Comparison of ENCODE assay signal across 1 cellular context in the genomic region with DNA sequence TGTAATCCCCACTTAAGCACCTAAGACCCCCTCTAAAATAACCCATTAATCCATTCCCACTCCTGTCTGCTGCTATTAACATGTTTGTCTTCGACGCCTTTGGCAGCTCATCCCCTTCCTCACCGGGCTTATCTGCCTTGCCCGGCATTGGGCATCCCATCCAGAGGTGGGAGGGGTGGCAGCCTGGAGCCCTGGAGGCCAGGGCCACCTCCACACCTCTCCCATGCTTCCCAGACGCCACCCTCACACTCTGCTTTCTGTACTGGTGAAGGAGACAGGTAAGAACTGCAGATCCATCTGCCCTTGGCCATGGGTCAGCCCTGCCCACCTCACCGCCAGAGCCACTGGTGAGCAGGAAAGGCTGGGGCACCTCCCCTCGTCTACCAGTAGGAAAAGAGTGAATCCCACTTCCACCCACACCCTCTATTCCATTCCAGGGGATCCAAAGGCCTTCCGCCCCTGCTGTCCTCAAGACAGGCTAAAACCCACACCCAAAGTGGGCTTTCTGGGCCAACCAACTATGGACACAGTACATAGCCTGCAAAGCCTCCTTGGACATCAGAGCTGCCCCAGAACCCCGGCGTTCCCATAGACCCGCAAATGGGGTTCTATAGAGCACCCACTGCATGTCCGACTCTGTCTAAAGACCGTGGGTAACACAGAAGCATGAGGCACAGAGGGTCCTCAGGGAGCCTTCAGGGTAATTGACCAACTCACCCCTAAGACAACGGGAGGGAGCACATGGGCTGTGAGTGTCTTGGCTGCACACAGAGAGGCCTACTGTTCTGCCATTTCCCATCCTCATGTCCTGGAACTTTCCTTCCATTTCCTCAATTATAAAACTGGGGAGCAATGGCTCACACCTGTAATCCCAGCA.
TF ChIP-seq lines count a peak whose summit lies in the region.

No MANE protein-coding gene starts in this region.

TF ChIP-seq in WTC11, 78 proteins besides CTCF, POLR2A, EP300 and RAD21 (continued from another document):
- TF ChIP-seq, protein P1, sequence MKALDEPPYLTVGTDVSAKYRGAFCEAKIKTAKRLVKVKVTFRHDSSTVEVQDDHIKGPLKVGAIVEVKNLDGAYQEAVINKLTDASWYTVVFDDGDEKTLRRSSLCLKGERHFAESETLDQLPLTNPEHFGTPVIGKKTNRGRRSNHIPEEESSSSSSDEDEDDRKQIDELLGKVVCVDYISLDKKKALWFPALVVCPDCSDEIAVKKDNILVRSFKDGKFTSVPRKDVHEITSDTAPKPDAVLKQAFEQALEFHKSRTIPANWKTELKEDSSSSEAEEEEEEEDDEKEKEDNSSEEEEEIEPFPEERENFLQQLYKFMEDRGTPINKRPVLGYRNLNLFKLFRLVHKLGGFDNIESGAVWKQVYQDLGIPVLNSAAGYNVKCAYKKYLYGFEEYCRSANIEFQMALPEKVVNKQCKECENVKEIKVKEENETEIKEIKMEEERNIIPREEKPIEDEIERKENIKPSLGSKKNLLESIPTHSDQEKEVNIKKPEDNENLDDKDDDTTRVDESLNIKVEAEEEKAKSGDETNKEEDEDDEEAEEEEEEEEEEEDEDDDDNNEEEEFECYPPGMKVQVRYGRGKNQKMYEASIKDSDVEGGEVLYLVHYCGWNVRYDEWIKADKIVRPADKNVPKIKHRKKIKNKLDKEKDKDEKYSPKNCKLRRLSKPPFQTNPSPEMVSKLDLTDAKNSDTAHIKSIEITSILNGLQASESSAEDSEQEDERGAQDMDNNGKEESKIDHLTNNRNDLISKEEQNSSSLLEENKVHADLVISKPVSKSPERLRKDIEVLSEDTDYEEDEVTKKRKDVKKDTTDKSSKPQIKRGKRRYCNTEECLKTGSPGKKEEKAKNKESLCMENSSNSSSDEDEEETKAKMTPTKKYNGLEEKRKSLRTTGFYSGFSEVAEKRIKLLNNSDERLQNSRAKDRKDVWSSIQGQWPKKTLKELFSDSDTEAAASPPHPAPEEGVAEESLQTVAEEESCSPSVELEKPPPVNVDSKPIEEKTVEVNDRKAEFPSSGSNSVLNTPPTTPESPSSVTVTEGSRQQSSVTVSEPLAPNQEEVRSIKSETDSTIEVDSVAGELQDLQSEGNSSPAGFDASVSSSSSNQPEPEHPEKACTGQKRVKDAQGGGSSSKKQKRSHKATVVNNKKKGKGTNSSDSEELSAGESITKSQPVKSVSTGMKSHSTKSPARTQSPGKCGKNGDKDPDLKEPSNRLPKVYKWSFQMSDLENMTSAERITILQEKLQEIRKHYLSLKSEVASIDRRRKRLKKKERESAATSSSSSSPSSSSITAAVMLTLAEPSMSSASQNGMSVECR (CRISPR knock-in tag; IDR thresholded peaks at IDR 0.05; ENCODE audit: borderline replicate concordance) = no peak
- TF ChIP-seq OVOL2 (CRISPR knock-in tag; IDR thresholded peaks at IDR 0.05; ENCODE audit: borderline replicate concordance) = no peak
- no peak for TF ChIP-seq CREM (CRISPR knock-in tag; IDR thresholded peaks at IDR 0.05)
- TF ChIP-seq NFE2L1 (CRISPR knock-in tag; IDR thresholded peaks at IDR 0.05) = no peak
- no peak for TF ChIP-seq TEAD4 (CRISPR knock-in tag; IDR thresholded peaks at IDR 0.05)
- no peak for TF ChIP-seq ZNF671 (CRISPR knock-in tag; IDR thresholded peaks at IDR 0.05)
- no peak for TF ChIP-seq RELA (CRISPR knock-in tag; IDR thresholded peaks at IDR 0.05; ENCODE audit: borderline replicate concordance)
- no peak for TF ChIP-seq ZNF423 (CRISPR knock-in tag; IDR thresholded peaks at IDR 0.05)
- no peak for TF ChIP-seq ZNF512 (CRISPR knock-in tag; IDR thresholded peaks at IDR 0.05; ENCODE audit: borderline replicate concordance)
- TF ChIP-seq ZNF317 (CRISPR knock-in tag; IDR thresholded peaks at IDR 0.05; ENCODE audit: borderline replicate concordance, low read depth) = no peak
- no peak for TF ChIP-seq SOX15 (CRISPR knock-in tag; IDR thresholded peaks at IDR 0.05)
- no peak for TF ChIP-seq MYBL2 (CRISPR knock-in tag; IDR thresholded peaks at IDR 0.05)
- TF ChIP-seq STAT6 (CRISPR knock-in tag; conservative IDR thresholded peaks at IDR 0.05; ENCODE audit: low read depth) = no peak
